Comparison of ENCODE assay signal across 15 cellular contexts in the genomic region with DNA sequence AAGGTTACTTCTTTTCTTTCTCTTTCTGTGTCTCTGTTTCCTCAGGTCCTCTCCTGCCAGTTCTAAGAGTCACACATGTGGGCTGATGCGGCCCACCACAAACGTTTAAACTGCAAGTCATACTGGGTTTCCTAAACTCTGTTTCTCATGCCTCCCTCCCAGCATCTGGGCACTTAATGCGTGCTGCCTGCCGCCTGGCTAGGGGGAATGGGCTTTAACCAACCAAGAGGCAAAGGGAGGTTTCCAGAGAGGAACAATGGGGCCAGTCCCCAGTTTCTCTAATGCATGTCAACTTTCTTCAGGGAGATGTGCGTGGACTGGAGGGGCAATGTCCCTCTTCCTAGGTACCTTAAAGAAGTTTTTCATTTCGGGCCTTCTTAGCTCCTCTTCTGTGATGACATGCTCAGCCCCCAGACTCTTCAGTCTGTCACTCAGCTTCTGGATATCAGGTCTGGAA. TPM values are rescaled to one million over a fixed set of nuclear protein-coding genes. Genes with fewer than 3 reads are reported as not detected.
DNase-seq lines count a peak whose midpoint lies in the region; ATAC-seq, FAIRE-seq and TF ChIP-seq lines count a peak whose summit lies in the region.
"Had no signal": no experiment of that assay in that cellular context is flagged by ENCODE, and none has a peak within 500 bp of the region (broad histone marks: within the 10 kb centered on the region; RNA-seq: fewer than 3 reads in every experiment).

No MANE protein-coding gene starts in this region.

- peak overlapping the region; percentile 63; the same call in 1 of the 2 replicates for H2AFZ ChIP-seq in GM23248

- H3K4me3 ChIP-seq in GM23248 (no peak overlapping the region), skin epidermis (no peak overlapping the region), kidney (ENCODE audit: low read length in 2 of 2) (no peak overlapping the region)
- H3K4me3 ChIP-seq: dorsolateral prefrontal cortex had no signal

- ATAC-seq in HG03439 (IDR thresholded peaks at IDR 0.05; ENCODE audit: unreplicated experiment) (no peak), left lobe of liver (no peak)

- peaks cover 24% of the 10 kb centered on the region for H3K4me1 Mint-ChIP-seq in dendritic cell treated with granulocyte-macrophage colony-stimulating factor and Interleukin-4, amounts not matched to agents 40 ng/mL and 50 ng/mL, for 4 days (ENCODE audit: low read depth)
- H3K4me1 Mint-ChIP-seq: IgD-negative memory B cell had no signal

- H3K36me3 Mint-ChIP-seq in dendritic cell treated with granulocyte-macrophage colony-stimulating factor and Interleukin-4, amounts not matched to agents 40 ng/mL and 50 ng/mL, for 4 days (ENCODE audit: low read depth): peaks cover 60% of the 10 kb centered on the region

- FAIRE-seq in kidney (lab: Jason Lieb, UNC): no peak
- FAIRE-seq: TTC549 had no signal

- intact Hi-C loops in dendritic cell treated with granulocyte-macrophage colony-stimulating factor and Interleukin-4, amounts not matched to agents 40 ng/mL and 50 ng/mL, for 4 days (cut with micrococcal nuclease): loop anchor here (1.0 to 2.0 kb wide), 3 partner anchors 20 to 319 kb away; a partner anchor contains a TSS
- intact Hi-C loops in kidney (cut with DNase I): loop anchor here (5.0 kb wide), 1 partner anchor 319 kb away; no protein-coding TSS in a partner anchor

- H3K9me3 Mint-ChIP-seq in dendritic cell treated with granulocyte-macrophage colony-stimulating factor and Interleukin-4, amounts not matched to agents 40 ng/mL and 50 ng/mL, for 4 days: no peaks in the 10 kb centered on the region
- H3K9me3 Mint-ChIP-seq: IgD-negative memory B cell, immature natural killer cell had no signal

- DNase-seq in GM23248: no peak
- no peak for DNase-seq in kidney
- no peak for DNase-seq in left lobe of liver (ENCODE audit: low spot score)
- DNase-seq: amygdala, dorsolateral prefrontal cortex, foreskin melanocyte, immature natural killer cell, NCI-H1694, NCI-H526 had no signal

- H3K27ac ChIP-seq in GM23248 (peak overlapping the region; percentile 78), KOPT-K1 (ENCODE audit: low read depth, low read length, poor library complexity, severe bottlenecking) (peak overlapping the region; percentile 88), skin epidermis (peak overlapping the region in 19 of 21 experiments; percentile 10 to 83 (median 71)), kidney (ENCODE audit: low read depth in 2 of 2, low read length in 2 of 2) (peak overlapping the region in 1 of 2 donors; percentile 77)

- peak overlapping the region; percentile 90 for H3K27ac Mint-ChIP-seq in dendritic cell treated with granulocyte-macrophage colony-stimulating factor and Interleukin-4, amounts not matched to agents 40 ng/mL and 50 ng/mL, for 4 days
- H3K27ac Mint-ChIP-seq: IgD-negative memory B cell, immature natural killer cell had no signal

- no peak for TF ChIP-seq CTCF in kidney (IDR thresholded peaks at IDR 0.05; ENCODE audit: borderline replicate concordance, extremely low read depth, insufficient read depth)

- H3K27me3 ChIP-seq in GM23248 (replicated peaks; ENCODE audit: insufficient read depth): no peaks in the 10 kb centered on the region
- H3K27me3 ChIP-seq: dorsolateral prefrontal cortex had no signal

- H3K4me3 Mint-ChIP-seq in dendritic cell treated with granulocyte-macrophage colony-stimulating factor and Interleukin-4, amounts not matched to agents 40 ng/mL and 50 ng/mL, for 4 days: no peak overlapping the region
- H3K4me3 Mint-ChIP-seq: IgD-negative memory B cell, immature natural killer cell had no signal

- peaks cover 25% of the 10 kb centered on the region for H3K4me1 ChIP-seq in GM23248 (ENCODE audit: insufficient read depth)
- peaks cover 0 to 8% of the 10 kb centered on the region in 2 donors for H3K4me1 ChIP-seq in kidney (ENCODE audit: control insufficient read depth in 1 of 2, insufficient read depth in 1 of 2, low read depth in 1 of 2, low read length in 2 of 2)

- no peaks in the 10 kb centered on the region for H3K9me2 ChIP-seq in GM23248 (ENCODE audit: insufficient read depth)

- in situ Hi-C loops in GM23248 (cut with MboI): no loop called here

- H4K20me1 ChIP-seq in GM23248 (ENCODE audit: insufficient read depth): no peaks in the 10 kb centered on the region

- H3K27me3 Mint-ChIP-seq in dendritic cell treated with granulocyte-macrophage colony-stimulating factor and Interleukin-4, amounts not matched to agents 40 ng/mL and 50 ng/mL, for 4 days: no peaks in the 10 kb centered on the region
- H3K27me3 Mint-ChIP-seq: IgD-negative memory B cell had no signal

- H3K79me2 ChIP-seq in GM23248 (ENCODE audit: insufficient read depth): no peaks in the 10 kb centered on the region

- peak overlapping the region; percentile 66 for H3K4me2 ChIP-seq in GM23248 (ENCODE audit: unreplicated experiment)

- 85 to 88% methylated on average over 6 of the region's 6 CpGs for WGBS in GM23248 (ENCODE audit: low coverage in 1 of 2, low lambda C conversion rate in 2 of 2, missing lambda C conversion rate in 2 of 2), 2 experiments

- peaks cover 10% of the 10 kb centered on the region; the same call in 1 of the 2 replicates for H3K36me3 ChIP-seq in GM23248 (ENCODE audit: low read depth)
- H3K36me3 ChIP-seq in KOPT-K1 (ENCODE audit: insufficient read depth, low read length): peaks cover 33% of the 10 kb centered on the region
- H3K36me3 ChIP-seq in kidney (ENCODE audit: control insufficient read depth in 1 of 2, insufficient read depth in 2 of 2, low read length in 2 of 2): peaks cover 21 to 23% of the 10 kb centered on the region in 2 donors

- H3K9ac ChIP-seq in GM23248 (0 out of 2 replicates have a peak overlapping the region, but pooled peaks have one; percentile 58), kidney (ENCODE audit: low read length in 2 of 2) (no peak overlapping the region)

- peaks cover 24% of the 10 kb centered on the region for H3F3A ChIP-seq in GM23248 (ENCODE audit: insufficient read depth)

- H3K9me3 ChIP-seq in GM23248 (ENCODE audit: low read depth): no peaks in the 10 kb centered on the region
- H3K9me3 ChIP-seq in KOPT-K1 (ENCODE audit: insufficient read depth, low read length, poor library complexity, severe bottlenecking): no peaks in the 10 kb centered on the region
- H3K9me3 ChIP-seq in kidney (ENCODE audit: control insufficient read depth in 1 of 2, low read length in 2 of 2): no peaks in the 10 kb centered on the region

RNA-seq across cellular contexts. Expression of a gene that starts 19.9 kb away (rescaled TPM):
- 36.3 and 45.0 TPM in 2 replicates for total RNA-seq in GM23248 (2014; rRNA removed; shearing (Covaris generic))
- polyA plus RNA-seq in GM23248 (2016; fragmentation: Nextera tagmentation; extraction: Ambion mirVana) (60.8 and 65.6 TPM in 2 replicates), kidney (ENCODE audit: insufficient read depth, low read depth, low replicate concordance) (48.4 TPM)
- total RNA-seq in kidney (72.3 TPM), left lobe of liver (33.0 TPM)

RNA-seq across cellular contexts. Expression of a gene that starts 29.1 kb away (rescaled TPM):
- 19.1 and 23.6 TPM in 2 replicates for total RNA-seq in GM23248 (2014; rRNA removed; shearing (Covaris generic))
- polyA plus RNA-seq in GM23248 (2016; fragmentation: Nextera tagmentation; extraction: Ambion mirVana) (43.3 and 48.2 TPM in 2 replicates), kidney (ENCODE audit: insufficient read depth, low read depth, low replicate concordance) (42.6 TPM)
- total RNA-seq in kidney (27.7 TPM), left lobe of liver (13.7 TPM)

RNA-seq across cellular contexts. Expression of a gene that starts 34.7 kb away (rescaled TPM):
- total RNA-seq in GM23248 (2014; rRNA removed; shearing (Covaris generic)): 16.8 and 18.0 TPM in 2 replicates
- 6.0 and 6.2 TPM in 2 replicates for polyA plus RNA-seq in GM23248 (2016; fragmentation: Nextera tagmentation; extraction: Ambion mirVana)
- total RNA-seq in kidney: 53.6 TPM
- polyA plus RNA-seq in kidney (ENCODE audit: insufficient read depth, low read depth, low replicate concordance): 3.7 TPM
- 19.5 TPM for total RNA-seq in left lobe of liver
- polyA plus RNA-seq: IgD-negative memory B cell, immature natural killer cell had no signal
